ENCODE assay signal across 1 cellular context in genomic region chr12:124609041-124609984, GRCh38.
TF ChIP-seq lines count a peak whose summit lies in the region.

No MANE protein-coding gene starts in this region.

TF ChIP-seq in K562, 482 proteins besides CTCF, POLR2A, EP300 and RAD21 (continued from another document and continues in another):
- 0 out of 4 replicates have a peak, but pooled peaks of 1 of the 2 experiments have one; percentile 40 for TF ChIP-seq ZNF318 (IDR thresholded peaks at IDR 0.05; ENCODE audit: borderline replicate concordance in 1 of 2, low read depth in 1 of 2)
- no peak for TF ChIP-seq POLR2B (IDR thresholded peaks at IDR 0.05; ENCODE audit: low read depth, partially characterized antibody)
- TF ChIP-seq STAT6 (CRISPR knock-in tag; IDR thresholded peaks at IDR 0.05): no peak
- TF ChIP-seq SP1 (CRISPR knock-in tag; IDR thresholded peaks at IDR 0.05): peak; percentile 63; the same call in 1 of the 2 replicates
- TF ChIP-seq E2F6 (IDR thresholded peaks at IDR 0.05; ENCODE audit: borderline replicate concordance in 1 of 2, extremely low read depth in 1 of 2, insufficient read depth in 1 of 2, insufficient read length in 1 of 2, low read depth in 1 of 2, low read length in 1 of 2, poor library complexity in 1 of 2, severe bottlenecking in 1 of 2): peak in 1 of 2 experiments; percentile 45
- peak; percentile 77; the same call in 1 of the 2 replicates for TF ChIP-seq SMARCA5 (IDR thresholded peaks at IDR 0.05)
- TF ChIP-seq NFIC (IDR thresholded peaks at IDR 0.05): peak; percentile 96
- TF ChIP-seq CCNT2 (IDR thresholded peaks at IDR 0.05; ENCODE audit: borderline replicate concordance, extremely low read depth, insufficient read length, low read depth, low read length): peak; percentile 22
- TF ChIP-seq ZNF609 (CRISPR knock-in tag; IDR thresholded peaks at IDR 0.05; ENCODE audit: borderline replicate concordance): peak; percentile 31; the same call in 1 of the 2 replicates
- peak; percentile 75 for TF ChIP-seq DACH1 (IDR thresholded peaks at IDR 0.05; ENCODE audit: partially characterized antibody)
- no peak for TF ChIP-seq NR2C1 (IDR thresholded peaks at IDR 0.05)
- TF ChIP-seq NR2C1 (tag; IDR thresholded peaks at IDR 0.05): no peak
- no peak for TF ChIP-seq KDM5B (IDR thresholded peaks at IDR 0.05; ENCODE audit: insufficient replicate concordance, low read depth, low read length)
- TF ChIP-seq VEZF1 (CRISPR knock-in tag; IDR thresholded peaks at IDR 0.05): peak; percentile 50
- 0 out of 4 replicates have a peak, but pooled peaks of 1 of the 2 experiments have one; percentile 21 for TF ChIP-seq NRF1 (conservative IDR thresholded peaks at IDR 0.05 in 1 of 2, IDR thresholded peaks at IDR 0.05 in 1 of 2)
- peak; percentile 76 for TF ChIP-seq CXXC5 (CRISPR knock-in tag; IDR thresholded peaks at IDR 0.05)
- TF ChIP-seq CC2D1A (IDR thresholded peaks at IDR 0.05): 0 out of 2 replicates have a peak, but pooled peaks have one; percentile 36
- no peak for TF ChIP-seq E2F4 (CRISPR knock-in tag; IDR thresholded peaks at IDR 0.05; ENCODE audit: low read depth)
- no peak for TF ChIP-seq ELF4 (CRISPR knock-in tag; IDR thresholded peaks at IDR 0.05)
- no peak for TF ChIP-seq KLF13 (tag; IDR thresholded peaks at IDR 0.05; ENCODE audit: borderline replicate concordance, low read depth)
- peak; percentile 57 for TF ChIP-seq HMGN3 (IDR thresholded peaks at IDR 0.05; ENCODE audit: borderline replicate concordance, extremely low read depth, insufficient read length, low read depth, low read length)
- peak; percentile 62 for TF ChIP-seq CHD4 (IDR thresholded peaks at IDR 0.05; ENCODE audit: insufficient read depth, insufficient replicate concordance, low read depth, low read length, poor library complexity, severe bottlenecking)
- peak; percentile 10 for TF ChIP-seq ZFP36 (IDR thresholded peaks at IDR 0.05; ENCODE audit: low read depth, low read length, partially characterized antibody)
- TF ChIP-seq ZEB2 (IDR thresholded peaks at IDR 0.05): peak; percentile 82
- TF ChIP-seq MAZ (CRISPR knock-in tag; conservative IDR thresholded peaks at IDR 0.05 in 1 of 2, IDR thresholded peaks at IDR 0.05 in 1 of 2): peak; percentile 20 to 74; a peak in 3 of 4 replicates
- no peak for TF ChIP-seq NONO (IDR thresholded peaks at IDR 0.05; ENCODE audit: low read depth in 2 of 2, low read length in 1 of 2)
- TF ChIP-seq BHLHE40 (IDR thresholded peaks at IDR 0.05; ENCODE audit: low read length): peak; percentile 61; the same call in 1 of the 2 replicates
- TF ChIP-seq TAL1 (IDR thresholded peaks at IDR 0.05): no peak
- no peak for TF ChIP-seq KLF16 (IDR thresholded peaks at IDR 0.05)
- no peak for TF ChIP-seq JUNB (CRISPR knock-in tag; conservative IDR thresholded peaks at IDR 0.05)
